In genomic region chr14:74881425-74882102, GRCh38 we compare ENCODE assay signal across 8 cellular contexts. TPM values are rescaled to one million over a fixed set of nuclear protein-coding genes. Genes with fewer than 3 reads are reported as not detected.
DNase-seq lines count a peak whose midpoint lies in the region; ATAC-seq and TF ChIP-seq lines count a peak whose summit lies in the region.

Gene DLST, plus strand, starts transcription at chr14:74881916. Its CDS starts 38 bp downstream, at chr14:74881954.

- H3K27ac ChIP-seq in Peyer's patch (peak within 1 kb of the TSS; percentile 95 to 99 (median 98)), esophagus muscularis mucosa (replicated peaks in 1 of 4) (peak within 1 kb of the TSS; percentile 95 to 99 (median 97)), muscle layer of duodenum (ENCODE audit: low read length) (peak within 1 kb of the TSS; percentile 85)

- TF ChIP-seq EP300 in esophagus muscularis mucosa (IDR thresholded peaks at IDR 0.05), result no peak

- TF ChIP-seq POLR2A in Peyer's patch (IDR thresholded peaks at IDR 0.05) (peak; percentile 79 to 85), esophagus muscularis mucosa (IDR thresholded peaks at IDR 0.05; ENCODE audit: low read depth) (peak; percentile 81)

- peak; percentile 78 for DNase-seq in DMS79 (lab: John Stamatoyannopoulos, UW)
- peak; percentile 85 for DNase-seq in KG1 (lab: John Stamatoyannopoulos, UW)
- peak; percentile 83 to 93 (median 92) for DNase-seq in Peyer's patch
- peak; percentile 91 to 96 for DNase-seq in activated T-cell treated with anti-CD3 and anti-CD28 coated beads, Interleukin-2, amount 50 U/mL, for 48 hours
- DNase-seq in esophagus muscularis mucosa (ENCODE audit: extremely low spot score), result peak; percentile 95
- DNase-seq in stimulated activated CD8-positive, alpha-beta memory T cell treated with anti-CD3 and anti-CD28 coated beads, Interleukin-7, amount 100 ng/mL, for 48 hours (ENCODE audit: extremely low read depth in 1 of 2, low read depth in 1 of 2), result peak; percentile 67 to 74

- TF ChIP-seq CTCF in Peyer's patch (IDR thresholded peaks at IDR 0.05) (no peak), esophagus muscularis mucosa (IDR thresholded peaks at IDR 0.05) (peak in 1 of 3 experiments; percentile 5)

- WGBS in esophagus muscularis mucosa, result 2% methylated on average over 7 of the region's 53 CpGs

- H3K4me3 ChIP-seq in Peyer's patch (peak within 1 kb of the TSS; percentile 81 to 99 (median 96)), esophagus muscularis mucosa (peak within 1 kb of the TSS; percentile 87 to 93 (median 90)), muscle layer of duodenum (ENCODE audit: low read depth in 1 of 2, low read length in 2 of 2) (peak within 1 kb of the TSS; percentile 62 to 82)

- ATAC-seq in GM21723 (IDR thresholded peaks at IDR 0.05; ENCODE audit: unreplicated experiment), result peak; percentile 93

- H3K4me1 ChIP-seq in Peyer's patch (peaks cover 3 to 59% (median 13%) of the 10 kb centered on the region in 4 donors), esophagus muscularis mucosa (peaks cover 45 to 49% (median 46%) of the 10 kb centered on the region in 4 donors), muscle layer of duodenum (ENCODE audit: control insufficient read depth in 1 of 2, insufficient read depth in 2 of 2, low read length in 2 of 2) (peaks cover 10 to 44% of the 10 kb centered on the region in 2 donors)

- peaks cover 0 to 13% (median 0%) of the 10 kb centered on the region in 3 donors for H3K36me3 ChIP-seq in Peyer's patch
- peaks cover 0 to 9% (median 5%) of the 10 kb centered on the region in 4 donors for H3K36me3 ChIP-seq in esophagus muscularis mucosa
- peaks cover 6 to 9% of the 10 kb centered on the region in 2 donors for H3K36me3 ChIP-seq in muscle layer of duodenum (ENCODE audit: control insufficient read depth in 1 of 2, insufficient read depth in 2 of 2, low read length in 2 of 2)

- H3K9me3 ChIP-seq in Peyer's patch (no peaks in the 10 kb centered on the region), esophagus muscularis mucosa (no peaks in the 10 kb centered on the region), muscle layer of duodenum (ENCODE audit: control insufficient read depth in 1 of 2, low read length in 2 of 2) (no peaks in the 10 kb centered on the region)

- intact Hi-C loops in esophagus muscularis mucosa (cut with DNase I), result no loop called here

- H3K27me3 ChIP-seq in Peyer's patch, result no peaks in the 10 kb centered on the region
- H3K27me3 ChIP-seq in esophagus muscularis mucosa, result no peaks in the 10 kb centered on the region
- no peaks in the 10 kb centered on the region for H3K27me3 ChIP-seq in muscle layer of duodenum (ENCODE audit: low read depth, low read length)

RNA-seq across cellular contexts. Expression of gene DLST, which starts in this region (rescaled TPM):
- 100 to 1,000 TPM; 128 to 163 (median 154) TPM for total RNA-seq in Peyer's patch
- total RNA-seq in esophagus muscularis mucosa, result 10 to 100 TPM; 72.7 to 96.2 (median 88.5) TPM

Comparison
In these comparisons a context has a peak if more than half of its experiments do, and no peak if none do; other contexts are left out.
1. Peak in every context shown above with its lines: DNase-seq, ATAC-seq, H3K4me3 ChIP-seq and H3K27ac ChIP-seq.